Comparison of ENCODE assay signal across 33 cellular contexts in the genomic region with DNA sequence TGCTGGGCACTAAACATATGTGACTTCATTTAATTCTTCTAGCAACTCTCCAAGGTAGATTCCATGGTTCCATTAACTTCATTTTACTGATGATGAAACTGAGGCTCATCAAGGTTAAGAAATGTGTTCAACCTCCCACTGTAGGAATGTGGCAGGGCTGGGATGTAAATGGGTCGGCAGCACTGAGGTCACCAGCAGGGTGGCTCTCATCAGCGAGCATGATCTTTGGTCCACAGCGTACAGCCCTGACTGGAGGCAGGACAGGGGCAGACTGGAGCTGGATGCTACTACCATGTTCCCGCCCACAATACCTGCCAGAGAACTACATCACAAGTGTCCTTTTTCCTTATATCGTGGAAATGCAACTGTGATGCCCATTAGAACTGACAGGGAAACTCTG. TPM values are rescaled to one million over a fixed set of nuclear protein-coding genes. Genes with fewer than 3 reads are reported as not detected.
DNase-seq lines count a peak whose midpoint lies in the region.
"Had no signal": no experiment of that assay in that cellular context is flagged by ENCODE, and none has a peak within 500 bp of the region (broad histone marks: within the 10 kb centered on the region; RNA-seq: fewer than 3 reads in every experiment).

No MANE protein-coding gene starts in this region.

- no peaks in the 10 kb centered on the region for H4K20me1 ChIP-seq in GM23248 (ENCODE audit: insufficient read depth)
- H4K20me1 ChIP-seq: BLaER1 had no signal

- DNase-seq in GM23248 (no peak), adipocyte (ENCODE audit: low read depth) (no peak), kidney tubule cell (ENCODE audit: low spot score) (peak; percentile 23), cardiac septum (ENCODE audit: low spot score) (no peak), NCI-H1417 treated with DMSO at 0.1 percent for 48 hours (lab: John Stamatoyannopoulos, UW) (no peak)
- DNase-seq in effector memory CD4-positive, alpha-beta T cell: no peak
- no peak for DNase-seq in effector CD4-positive, alpha-beta T cell
- DNase-seq: activated CD4-positive, alpha-beta T cell treated with anti-CD3 and anti-CD28 coated beads, Interleukin-2, amount 50 U/mL, for 1 hour; activated CD4-positive, CD25-positive, alpha-beta regulatory T cell; activated gamma-delta T cell; activated naive CD8-positive, alpha-beta T cell treated with anti-CD3 and anti-CD28 coated beads for 36 hours; activated T-cell treated with anti-CD3 and anti-CD28 coated beads, Interleukin-2, amount 50 U/mL, for 24 hours; esophagus squamous epithelium; foreskin melanocyte; KBM-7; MG63; NCI-H1105 treated with DMSO at 0.1 percent for 48 hours; NCI-H2081; NCI-H2227 treated with DMSO at 0.1 percent for 48 hours; NCI-H526 treated with DMSO at 0.1 percent for 48 hours; NK-92 treated with Interleukin-12 subunit alpha and Interleukin-12 subunit beta, amount 100 ng/mL, for 24 hours; PC-9; psoas muscle; sigmoid colon; stimulated activated CD4-positive, alpha-beta T cell treated with anti-CD3 and anti-CD28 coated beads, Interleukin-4, amount 100 ng/mL, for 24 hours; T-helper 17 cell had no signal

- H3K79me2 ChIP-seq in GM23248 (ENCODE audit: insufficient read depth): peaks cover 89% of the 10 kb centered on the region

- in situ Hi-C loops in GM23248 (cut with MboI): no loop called here

- H3K9me3 ChIP-seq in GM23248 (ENCODE audit: low read depth) (no peaks in the 10 kb centered on the region), adipocyte (ENCODE audit: control insufficient read depth, low read length) (no peaks in the 10 kb centered on the region), skeletal muscle satellite cell (replicated peaks; ENCODE audit: low read length) (no peaks in the 10 kb centered on the region)
- H3K9me3 ChIP-seq in effector memory CD4-positive, alpha-beta T cell (ENCODE audit: control insufficient read depth, low read length): no peaks in the 10 kb centered on the region
- H3K9me3 ChIP-seq: ascending aorta, BLaER1, esophagus squamous epithelium, MG63, neutrophil, psoas muscle, sigmoid colon, tibial nerve had no signal

- H3K4me1 ChIP-seq in GM23248 (ENCODE audit: insufficient read depth) (peaks cover 78% of the 10 kb centered on the region), adipocyte (ENCODE audit: control insufficient read depth, insufficient read depth, low read length) (peaks cover 81% of the 10 kb centered on the region), skeletal muscle satellite cell (ENCODE audit: control insufficient read depth, insufficient read depth, low read length) (peaks cover 84% of the 10 kb centered on the region)
- H3K4me1 ChIP-seq in effector memory CD4-positive, alpha-beta T cell (ENCODE audit: control insufficient read depth, insufficient read depth, low read length, poor library complexity, severe bottlenecking): peaks cover 17% of the 10 kb centered on the region

- 77 to 83% methylated on average over 5 of the region's 5 CpGs for WGBS in GM23248 (ENCODE audit: low coverage in 1 of 2, low lambda C conversion rate in 2 of 2, missing lambda C conversion rate in 2 of 2), 2 experiments

- H3K27ac ChIP-seq in GM23248: peak overlapping the region; percentile 96
- no peak overlapping the region for H3K27ac ChIP-seq in effector memory CD4-positive, alpha-beta T cell (ENCODE audit: insufficient read depth, low read length, poor library complexity, severe bottlenecking)
- H3K27ac ChIP-seq: ascending aorta, BLaER1, cardiac muscle cell, esophagus squamous epithelium, neutrophil, PC-9, psoas muscle, SK-N-MC had no signal

- no peak overlapping the region for H2AFZ ChIP-seq in GM23248
- H2AFZ ChIP-seq: PC-9 had no signal

- H3K9me2 ChIP-seq in GM23248 (ENCODE audit: insufficient read depth): no peaks in the 10 kb centered on the region

- 0 out of 2 replicates have a peak overlapping the region, but pooled peaks have one; percentile 5 for H3K9ac ChIP-seq in GM23248
- peak overlapping the region; percentile 99 for H3K9ac ChIP-seq in adipocyte (ENCODE audit: low read length)
- no peak overlapping the region for H3K9ac ChIP-seq in skeletal muscle satellite cell (ENCODE audit: low read depth, low read length)
- H3K9ac ChIP-seq: BLaER1 had no signal

- H3K27me3 ChIP-seq in GM23248 (replicated peaks; ENCODE audit: insufficient read depth) (no peaks in the 10 kb centered on the region), adipocyte (replicated peaks; ENCODE audit: control insufficient read depth, insufficient read depth, low read length) (no peaks in the 10 kb centered on the region), skeletal muscle satellite cell (ENCODE audit: control insufficient read depth, insufficient read depth, low read length) (no peaks in the 10 kb centered on the region)
- H3K27me3 ChIP-seq in effector memory CD4-positive, alpha-beta T cell (replicated peaks; ENCODE audit: control insufficient read depth, insufficient read depth, low read length, poor library complexity, severe bottlenecking): no peaks in the 10 kb centered on the region
- H3K27me3 ChIP-seq: ascending aorta, BLaER1, cardiac muscle cell, esophagus squamous epithelium, MG63, neutrophil, sigmoid colon, tibial nerve had no signal

- H3K4me3 ChIP-seq in GM23248: peak overlapping the region; percentile 91
- peak overlapping the region; percentile 98 for H3K4me3 ChIP-seq in adipocyte (ENCODE audit: low read length)
- H3K4me3 ChIP-seq in skeletal muscle satellite cell (ENCODE audit: low read length): peak overlapping the region; percentile 13
- H3K4me3 ChIP-seq in effector memory CD4-positive, alpha-beta T cell (ENCODE audit: insufficient read depth, low read depth, low read length, poor library complexity, severe bottlenecking): no peak overlapping the region
- H3K4me3 ChIP-seq: ascending aorta, BLaER1, cardiac muscle cell, esophagus squamous epithelium, MG63, PC-9, psoas muscle, sigmoid colon, SK-N-MC, tibial nerve had no signal

- H3K36me3 ChIP-seq in GM23248 (ENCODE audit: low read depth) (peaks cover 27% of the 10 kb centered on the region; the same call in 1 of the 2 replicates), adipocyte (ENCODE audit: control insufficient read depth, insufficient read depth, low read length, severe bottlenecking) (peaks cover 26% of the 10 kb centered on the region), skeletal muscle satellite cell (ENCODE audit: insufficient read depth, low read length) (peaks cover 40% of the 10 kb centered on the region)
- peaks cover 7% of the 10 kb centered on the region for H3K36me3 ChIP-seq in effector memory CD4-positive, alpha-beta T cell (ENCODE audit: control insufficient read depth, insufficient read depth, low read length)

- intact Hi-C loops in cardiac septum (cut with DNase I): no loop called here

- peak overlapping the region; percentile 63 for H3K4me2 ChIP-seq in GM23248 (ENCODE audit: unreplicated experiment)
- H3K4me2 ChIP-seq in skeletal muscle satellite cell (ENCODE audit: low read length): peak overlapping the region; percentile 32
- H3K4me2 ChIP-seq: BLaER1, PC-9 had no signal

- peaks cover 91% of the 10 kb centered on the region for H3F3A ChIP-seq in GM23248 (ENCODE audit: insufficient read depth)

RNA-seq across cellular contexts. Expression of a gene that starts 4.6 kb away (rescaled TPM):
- 76.8 and 83.0 TPM in 2 replicates for total RNA-seq in GM23248 (2014; rRNA removed; shearing (Covaris generic))
- polyA plus RNA-seq in GM23248 (2016; fragmentation: Nextera tagmentation; extraction: Ambion mirVana): 119 and 122 TPM in 2 replicates
- total RNA-seq in skeletal muscle satellite cell (2012; rRNA removed): 26.9 and 36.5 TPM in 2 replicates
- 15.6 TPM for total RNA-seq in cardiac septum
